Comparison of ENCODE assay signal across 1 cellular context in genomic region chr3:140246578-140246977, GRCh38.
TF ChIP-seq lines count a peak whose summit lies in the region.

No MANE protein-coding gene starts in this region.

TF ChIP-seq in GM23338, 12 proteins besides CTCF, POLR2A, EP300 and RAD21 (continued from another document):
- TF ChIP-seq REST (IDR thresholded peaks at IDR 0.05; ENCODE audit: unreplicated experiment), result no peak
- TF ChIP-seq CREB1 (CRISPR knock-in tag; IDR thresholded peaks at IDR 0.05; ENCODE audit: low read depth), result no peak
- TF ChIP-seq POLR2AphosphoS5 (IDR thresholded peaks at IDR 0.05; ENCODE audit: low read depth), result no peak
- no peak for TF ChIP-seq ZNF462 (CRISPR knock-in tag; IDR thresholded peaks at IDR 0.05)
- no peak for TF ChIP-seq ETS1 (IDR thresholded peaks at IDR 0.05)
- TF ChIP-seq EZH2phosphoT487 (IDR thresholded peaks at IDR 0.05; ENCODE audit: unreplicated experiment), result no peak
- no peak for TF ChIP-seq STAT1 (IDR thresholded peaks at IDR 0.05; ENCODE audit: unreplicated experiment)
- no peak for TF ChIP-seq NANOG (IDR thresholded peaks at IDR 0.05; ENCODE audit: borderline replicate concordance)
- no peak for TF ChIP-seq JUNB (IDR thresholded peaks at IDR 0.05; ENCODE audit: unreplicated experiment)
- no peak for TF ChIP-seq ZNF331 (CRISPR knock-in tag; IDR thresholded peaks at IDR 0.05; ENCODE audit: low read depth)
